In the genomic region with DNA sequence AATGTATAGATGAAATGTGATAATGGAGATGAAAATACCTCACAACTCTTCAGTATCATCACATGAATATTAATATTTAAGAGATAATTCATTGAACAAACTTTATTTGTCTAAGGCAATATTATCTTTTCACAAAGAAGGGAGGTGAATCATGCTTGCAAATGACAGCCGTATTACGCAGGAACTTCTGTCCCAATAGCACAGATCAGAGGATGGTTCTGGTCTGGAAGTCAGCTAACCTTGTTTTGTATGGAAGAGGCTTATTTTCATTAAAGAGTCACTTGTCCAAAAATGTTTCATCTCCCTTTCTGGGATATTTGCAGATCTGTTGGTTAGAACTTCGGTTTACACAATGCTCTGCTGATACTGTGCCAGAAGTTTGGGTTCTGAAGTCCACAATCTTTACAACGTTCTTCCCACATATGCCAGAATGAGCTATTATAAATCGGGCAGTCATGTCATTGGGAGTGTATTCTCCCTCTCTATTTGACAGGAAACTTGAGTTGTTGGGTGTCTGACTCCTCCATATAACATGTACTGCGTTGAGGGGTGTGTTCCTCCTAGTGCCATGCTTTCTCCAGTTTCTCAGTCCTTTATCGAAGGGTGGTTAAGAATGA, we compare ENCODE assay signal across 22 cellular contexts. TPM values are rescaled to one million over a fixed set of nuclear protein-coding genes. Genes with fewer than 3 reads are reported as not detected.
DNase-seq lines count a peak whose midpoint lies in the region; ATAC-seq and TF ChIP-seq lines count a peak whose summit lies in the region.
"Had no signal": no experiment of that assay in that cellular context is flagged by ENCODE, and none has a peak within 500 bp of the region (broad histone marks: within the 10 kb centered on the region; RNA-seq: fewer than 3 reads in every experiment).

No MANE protein-coding gene starts in this region.

- DNase-seq in natural killer cell (no peak), memory B cell (ENCODE audit: low spot score in 2 of 2) (no peak), SIG-M5 (lab: John Stamatoyannopoulos, UW) (no peak), NCI-H1092 treated with DMSO at 0.1 percent for 48 hours (lab: John Stamatoyannopoulos, UW) (no peak), NK-92 (lab: John Stamatoyannopoulos, UW; ENCODE audit: unreplicated experiment) (no peak)
- no peak for DNase-seq in natural killer cell treated with Interleukin-12 subunit alpha and Interleukin-12 subunit beta and Interleukin-15 and Interleukin-18, amount 100 ng/mL, for 72 hours (ENCODE audit: low spot score)
- DNase-seq in activated CD4-positive, alpha-beta memory T cell treated with anti-CD3 and anti-CD28 coated beads for 36 hours: no peak
- DNase-seq: CD4-positive, CD25-positive, alpha-beta regulatory T cell; DMS53; H9; head of caudate nucleus; naive B cell; NCI-H1436; NCI-H526; stimulated activated CD4-positive, alpha-beta T cell treated with anti-CD3 and anti-CD28 coated beads, Interleukin-4, amount 100 ng/mL, for 1 hour had no signal

- no peaks in the 10 kb centered on the region for H3K27me3 ChIP-seq in duodenal mucosa (ENCODE audit: control insufficient read depth in 1 of 2, insufficient read depth in 2 of 2, low read length in 2 of 2)
- H3K27me3 ChIP-seq: cardiac muscle cell had no signal

- H3K9me3 Mint-ChIP-seq in natural killer cell (no peaks in the 10 kb centered on the region), memory B cell (no peaks in the 10 kb centered on the region)
- no peaks in the 10 kb centered on the region for H3K9me3 Mint-ChIP-seq in natural killer cell treated with Interleukin-12 subunit alpha and Interleukin-12 subunit beta and Interleukin-15 and Interleukin-18, amount 100 ng/mL, for 72 hours
- H3K9me3 Mint-ChIP-seq in activated CD4-positive, alpha-beta memory T cell treated with anti-CD3 and anti-CD28 coated beads for 36 hours: no peaks in the 10 kb centered on the region
- H3K9me3 Mint-ChIP-seq: CD4-positive, CD25-positive, alpha-beta regulatory T cell; H9; naive B cell had no signal

- CTCF ChIA-PET in activated CD4-positive, alpha-beta memory T cell treated with anti-CD3 and anti-CD28 coated beads for 36 hours (lab: Charles Lee): interaction anchor here (1.0 to 1.5 kb wide), 4 partner anchors 15 to 114 kb away, joined by 3 to 6 read pairs (median 4); no protein-coding TSS in a partner anchor

- POLR2A ChIA-PET in activated CD4-positive, alpha-beta memory T cell treated with anti-CD3 and anti-CD28 coated beads for 36 hours (lab: Charles Lee): no interaction called here

- ATAC-seq in natural killer cell: no peak
- no peak for ATAC-seq in natural killer cell treated with Interleukin-12 subunit alpha and Interleukin-12 subunit beta and Interleukin-15 and Interleukin-18, amount 100 ng/mL, for 72 hours
- no peak for ATAC-seq in memory B cell (ENCODE audit: low read depth)
- ATAC-seq: esophagus mucosa had no signal

- H3K27ac ChIP-seq in duodenal mucosa (ENCODE audit: low read depth, low read length): peak overlapping the region; percentile 1
- H3K27ac ChIP-seq: parathyroid adenoma had no signal

- peaks cover 4 to 8% of the 10 kb centered on the region in 2 donors for H3K36me3 ChIP-seq in duodenal mucosa (ENCODE audit: control insufficient read depth in 1 of 2, insufficient read depth in 2 of 2, low read length in 2 of 2)

- no peak overlapping the region for H3K4me3 Mint-ChIP-seq in natural killer cell
- H3K4me3 Mint-ChIP-seq in natural killer cell treated with Interleukin-12 subunit alpha and Interleukin-12 subunit beta and Interleukin-15 and Interleukin-18, amount 100 ng/mL, for 72 hours: no peak overlapping the region
- H3K4me3 Mint-ChIP-seq in memory B cell: no peak overlapping the region
- H3K4me3 Mint-ChIP-seq in activated CD4-positive, alpha-beta memory T cell treated with anti-CD3 and anti-CD28 coated beads for 36 hours: no peak overlapping the region
- H3K4me3 Mint-ChIP-seq: CD4-positive, CD25-positive, alpha-beta regulatory T cell; H9; naive B cell had no signal

- H3K4me1 Mint-ChIP-seq in natural killer cell (peaks cover 43 to 56% of the 10 kb centered on the region in 2 donors), memory B cell (peaks cover 19% of the 10 kb centered on the region)
- H3K4me1 Mint-ChIP-seq in natural killer cell treated with Interleukin-12 subunit alpha and Interleukin-12 subunit beta and Interleukin-15 and Interleukin-18, amount 100 ng/mL, for 72 hours (ENCODE audit: low read depth in 2 of 2): peaks cover 33 to 40% of the 10 kb centered on the region in 2 donors
- H3K4me1 Mint-ChIP-seq in activated CD4-positive, alpha-beta memory T cell treated with anti-CD3 and anti-CD28 coated beads for 36 hours (ENCODE audit: low read depth): peaks cover 51% of the 10 kb centered on the region

- no peaks in the 10 kb centered on the region for H3K27me3 Mint-ChIP-seq in natural killer cell (ENCODE audit: low read depth in 2 of 2)
- H3K27me3 Mint-ChIP-seq in natural killer cell treated with Interleukin-12 subunit alpha and Interleukin-12 subunit beta and Interleukin-15 and Interleukin-18, amount 100 ng/mL, for 72 hours: no peaks in the 10 kb centered on the region
- no peaks in the 10 kb centered on the region for H3K27me3 Mint-ChIP-seq in memory B cell
- no peaks in the 10 kb centered on the region for H3K27me3 Mint-ChIP-seq in activated CD4-positive, alpha-beta memory T cell treated with anti-CD3 and anti-CD28 coated beads for 36 hours
- H3K27me3 Mint-ChIP-seq: CD4-positive, CD25-positive, alpha-beta regulatory T cell; naive B cell had no signal

- intact Hi-C loops in natural killer cell (cut with micrococcal nuclease): no loop called here
- intact Hi-C loops in activated CD4-positive, alpha-beta memory T cell treated with anti-CD3 and anti-CD28 coated beads for 36 hours (cut with micrococcal nuclease): no loop called here

- TF ChIP-seq CTCF in natural killer cell (IDR thresholded peaks at IDR 0.05): no peak

- H3K36me3 Mint-ChIP-seq in natural killer cell (no peaks in the 10 kb centered on the region), memory B cell (peaks cover 17% of the 10 kb centered on the region)
- peaks cover 6% of the 10 kb centered on the region for H3K36me3 Mint-ChIP-seq in natural killer cell treated with Interleukin-12 subunit alpha and Interleukin-12 subunit beta and Interleukin-15 and Interleukin-18, amount 100 ng/mL, for 72 hours
- peaks cover 13% of the 10 kb centered on the region for H3K36me3 Mint-ChIP-seq in activated CD4-positive, alpha-beta memory T cell treated with anti-CD3 and anti-CD28 coated beads for 36 hours

- no peak overlapping the region for H3K9ac ChIP-seq in duodenal mucosa (ENCODE audit: low read depth in 1 of 2, low read length in 2 of 2)
- H3K9ac ChIP-seq: parathyroid adenoma had no signal

- no peak overlapping the region for H3K4me3 ChIP-seq in duodenal mucosa (ENCODE audit: low read depth in 1 of 2, low read length in 2 of 2)
- H3K4me3 ChIP-seq: cardiac muscle cell had no signal

- H3K4me1 ChIP-seq in duodenal mucosa (ENCODE audit: control insufficient read depth in 1 of 2, insufficient read depth in 2 of 2, low read length in 2 of 2): peaks cover 18 to 22% of the 10 kb centered on the region in 2 donors

- H3K9me3 ChIP-seq in duodenal mucosa (ENCODE audit: control insufficient read depth in 1 of 2, low read length in 2 of 2): no peaks in the 10 kb centered on the region

- H3K27ac Mint-ChIP-seq in natural killer cell (peak overlapping the region; percentile 27 to 32), memory B cell (peak overlapping the region; percentile 73)
- peak overlapping the region in 1 of 2 donors; percentile 47 for H3K27ac Mint-ChIP-seq in natural killer cell treated with Interleukin-12 subunit alpha and Interleukin-12 subunit beta and Interleukin-15 and Interleukin-18, amount 100 ng/mL, for 72 hours
- H3K27ac Mint-ChIP-seq in activated CD4-positive, alpha-beta memory T cell treated with anti-CD3 and anti-CD28 coated beads for 36 hours: no peak overlapping the region

RNA-seq across cellular contexts. Expression of a gene that starts 29.8 kb away (rescaled TPM):
- total RNA-seq in natural killer cell: 10 to 100 TPM; 77.9 to 92.6 (median 90.4) TPM
- total RNA-seq in natural killer cell treated with Interleukin-12 subunit alpha and Interleukin-12 subunit beta and Interleukin-15 and Interleukin-18, amount 100 ng/mL, for 72 hours: 10 to 100 TPM; 59.7 to 75.7 TPM
- 10 to 100 TPM; 88.6 to 98.2 TPM for total RNA-seq in activated CD4-positive, alpha-beta memory T cell treated with anti-CD3 and anti-CD28 coated beads for 36 hours

RNA-seq across cellular contexts. Expression of a gene that starts 37.5 kb away (rescaled TPM):
- total RNA-seq in natural killer cell: 10 to 100 TPM in 2 of 3 donors, 1 to 10 TPM in 1; 8.6 to 80.7 (median 69.3) TPM
- 10 to 100 TPM; 29.2 to 37.9 TPM for total RNA-seq in natural killer cell treated with Interleukin-12 subunit alpha and Interleukin-12 subunit beta and Interleukin-15 and Interleukin-18, amount 100 ng/mL, for 72 hours
- 10 to 100 TPM; 14.9 to 15.7 TPM for total RNA-seq in activated CD4-positive, alpha-beta memory T cell treated with anti-CD3 and anti-CD28 coated beads for 36 hours

RNA-seq across cellular contexts. Expression of a gene that starts 54.4 kb away (rescaled TPM):
- total RNA-seq in natural killer cell: under 1 TPM in 1 of 3 donors, not detected in 2; 0.20 TPM
- total RNA-seq in natural killer cell treated with Interleukin-12 subunit alpha and Interleukin-12 subunit beta and Interleukin-15 and Interleukin-18, amount 100 ng/mL, for 72 hours: not detected
- not detected for total RNA-seq in activated CD4-positive, alpha-beta memory T cell treated with anti-CD3 and anti-CD28 coated beads for 36 hours
- total RNA-seq: activated CD8-positive, alpha-beta memory T cell treated with anti-CD3 and anti-CD28 coated beads for 36 hours; cardiac muscle cell; CD4-positive, CD25-positive, alpha-beta regulatory T cell; esophagus mucosa; lower leg skin; T-helper 1 cell treated with Interleukin-12 subunit alpha and Interleukin-12 subunit beta and Interleukin-4 antibody, amounts not matched to agents 30 ng/mL and 1 ng/mL, for 36 hours had no signal
